In the genomic region with DNA sequence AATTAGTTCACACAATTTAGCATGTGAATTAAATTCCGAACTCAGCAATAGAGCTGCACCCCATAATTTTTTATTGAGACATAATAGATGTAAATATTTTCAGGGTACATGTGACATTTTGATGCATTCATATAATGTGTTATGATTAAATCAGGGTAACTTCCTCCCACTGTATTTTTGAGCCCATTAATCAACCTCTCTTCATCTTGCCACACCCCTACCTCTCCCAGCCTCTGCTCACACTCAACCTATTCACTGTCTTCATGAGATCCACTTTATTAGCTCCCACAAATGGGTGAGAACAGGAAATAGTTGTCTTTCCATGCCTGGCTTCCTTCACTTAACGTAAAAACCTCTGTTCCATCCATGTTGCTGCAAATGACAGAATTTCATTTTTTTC, we compare ENCODE assay signal across 33 cellular contexts. TPM values are rescaled to one million over a fixed set of nuclear protein-coding genes. Genes with fewer than 3 reads are reported as not detected.
"Had no signal": no experiment of that assay in that cellular context is flagged by ENCODE, and none has a peak within 500 bp of the region (broad histone marks: within the 10 kb centered on the region; RNA-seq: fewer than 3 reads in every experiment).

No MANE protein-coding gene starts in this region.

- H3K27me3 ChIP-seq: ascending aorta, cardiac muscle cell, Peyer's patch had no signal

- H3K27me3 Mint-ChIP-seq: activated naive CD4-positive, alpha-beta T cell treated with anti-CD3 and anti-CD28 coated beads, Interleukin-2, amount 50 U/mL, for 24 hours; central memory CD8-positive, alpha-beta T cell had no signal

- H3K4me3 ChIP-seq: ascending aorta, cardiac muscle cell, Peyer's patch had no signal

- ATAC-seq: activated CD8-positive, alpha-beta T cell treated with anti-CD3 and anti-CD28 coated beads for 36 hours; PC-3 had no signal

- H3K36me3 ChIP-seq: ascending aorta, cardiac muscle cell, Peyer's patch had no signal

- H3K9me3 ChIP-seq: ascending aorta, Peyer's patch had no signal

- H3K4me3 Mint-ChIP-seq: activated CD8-positive, alpha-beta T cell treated with anti-CD3 and anti-CD28 coated beads for 36 hours; activated naive CD4-positive, alpha-beta T cell treated with anti-CD3 and anti-CD28 coated beads, Interleukin-2, amount 50 U/mL, for 24 hours; activated naive CD8-positive, alpha-beta T cell treated with anti-CD3 and anti-CD28 coated beads, Interleukin-2, amount 10 ng/mL, durations not matched to agents 7 days and 5 days; activated T-cell treated with anti-CD3 and anti-CD28 coated beads, Interleukin-2, amount 50 U/mL, for 24 hours; central memory CD8-positive, alpha-beta T cell had no signal

- DNase-seq: activated CD4-positive, alpha-beta T cell treated with anti-CD3 and anti-CD28 coated beads for 4 hours; activated CD4-positive, alpha-beta T cell treated with anti-CD3 and anti-CD28 coated beads, Interleukin-2, amount 50 U/mL, for 4 hours; activated CD4-positive, CD25-positive, alpha-beta regulatory T cell treated with anti-CD3 and anti-CD28 coated beads, Interleukin-2, amount 50 U/mL, for 72 hours; activated CD8-positive, alpha-beta T cell treated with anti-CD3 and anti-CD28 coated beads for 36 hours; activated gamma-delta T cell; activated naive CD4-positive, alpha-beta T cell treated with Interleukin-2 at 50 U/mL for 16 hours; activated naive CD8-positive, alpha-beta T cell treated with anti-CD3 and anti-CD28 coated beads, Interleukin-2, amount 10 ng/mL, durations not matched to agents 7 days and 5 days; activated T-cell treated with anti-CD3 and anti-CD28 coated beads, Interleukin-2, amount 50 U/mL, for 24 hours; amygdala; IMR-90; Karpas-422; KBM-7; NCI-H1105; NCI-H1417 treated with DMSO at 0.1 percent for 48 hours; NCI-H187 treated with DMSO at 0.1 percent for 48 hours; NCI-H2081; NCI-H345; NK-92 treated with Interleukin-12 subunit alpha and Interleukin-12 subunit beta, amount 100 ng/mL, for 24 hours; PC-3; Peyer's patch; RPMI8226; SHP77 treated with DMSO at 0.1 percent for 48 hours; T1000 had no signal

- H3K27ac Mint-ChIP-seq: activated CD8-positive, alpha-beta T cell treated with anti-CD3 and anti-CD28 coated beads for 36 hours; activated naive CD4-positive, alpha-beta T cell treated with anti-CD3 and anti-CD28 coated beads, Interleukin-2, amount 50 U/mL, for 24 hours; activated naive CD8-positive, alpha-beta T cell treated with anti-CD3 and anti-CD28 coated beads, Interleukin-2, amount 10 ng/mL, durations not matched to agents 7 days and 5 days; activated T-cell treated with anti-CD3 and anti-CD28 coated beads, Interleukin-2, amount 50 U/mL, for 24 hours; activated T-helper 2 cell treated with anti-CD3 and anti-CD28 coated beads, Interferon-gamma antibody, Interleukin-2, Interleukin-4, amounts not matched to agents 10 μg/mL and 5 μg/mL and 100 μg/mL, durations not matched to agents 14 hours and 24 hours and 36 hours had no signal

- H3K9me3 Mint-ChIP-seq: activated CD8-positive, alpha-beta T cell treated with anti-CD3 and anti-CD28 coated beads for 36 hours; activated naive CD4-positive, alpha-beta T cell treated with anti-CD3 and anti-CD28 coated beads, Interleukin-2, amount 50 U/mL, for 24 hours; activated T-cell treated with anti-CD3 and anti-CD28 coated beads, Interleukin-2, amount 50 U/mL, for 24 hours; activated T-helper 2 cell treated with anti-CD3 and anti-CD28 coated beads, Interferon-gamma antibody, Interleukin-2, Interleukin-4, amounts not matched to agents 10 μg/mL and 5 μg/mL and 100 μg/mL, durations not matched to agents 14 hours and 24 hours and 36 hours; central memory CD8-positive, alpha-beta T cell had no signal

- H3K4me1 ChIP-seq: ascending aorta, Peyer's patch had no signal

- H3K27ac ChIP-seq: ascending aorta, cardiac muscle cell, Peyer's patch had no signal

RNA-seq across cellular contexts. Expression of a gene that starts 14.7 kb away (rescaled TPM):
- total RNA-seq: activated CD8-positive, alpha-beta T cell treated with anti-CD3 and anti-CD28 coated beads for 36 hours; activated naive CD8-positive, alpha-beta T cell treated with anti-CD3 and anti-CD28 coated beads, Interleukin-2, amount 10 ng/mL, durations not matched to agents 7 days and 5 days; ascending aorta; cardiac muscle cell; IMR-90; MCF 10A; NCI-H460; PC-3; Peyer's patch; SK-MEL-5 had no signal
- polyA plus RNA-seq: adipose tissue, cardiac muscle cell, IMR-90 had no signal

RNA-seq across cellular contexts. Expression of a gene that starts 42.5 kb away (rescaled TPM):
- total RNA-seq: activated CD8-positive, alpha-beta T cell treated with anti-CD3 and anti-CD28 coated beads for 36 hours; activated naive CD8-positive, alpha-beta T cell treated with anti-CD3 and anti-CD28 coated beads, Interleukin-2, amount 10 ng/mL, durations not matched to agents 7 days and 5 days; ascending aorta; cardiac muscle cell; IMR-90; MCF 10A; NCI-H460; PC-3; Peyer's patch; SK-MEL-5; T-helper 2 cell treated with Interferon-gamma antibody and Interleukin-4, amounts not matched to agents 100 ng/mL and 5 ng/mL, for 36 hours had no signal
- polyA plus RNA-seq: cardiac muscle cell, IMR-90 had no signal

RNA-seq across cellular contexts. Expression of a gene that starts 51.3 kb away (rescaled TPM):
- total RNA-seq: ascending aorta, cardiac muscle cell, IMR-90, MCF 10A, NCI-H460, PC-3, Peyer's patch, SK-MEL-5 had no signal
- polyA plus RNA-seq: adipose tissue, IMR-90 had no signal
